17 cellular contexts compared by ENCODE assay signal in genomic region chr10:132229096-132229495, GRCh38. TPM values are rescaled to one million over a fixed set of nuclear protein-coding genes. Genes with fewer than 3 reads are reported as not detected.
DNase-seq lines count a peak whose midpoint lies in the region; ATAC-seq and TF ChIP-seq lines count a peak whose summit lies in the region.
"Had no signal": no experiment of that assay in that cellular context is flagged by ENCODE, and none has a peak within 500 bp of the region (broad histone marks: within the 10 kb centered on the region; RNA-seq: fewer than 3 reads in every experiment).

No MANE protein-coding gene starts in this region.

- in situ Hi-C loops in KBM-7 (cut with MboI; ENCODE audit: low pct_unique_long_range_greater_than_20kb, low sequenced_read_pairs), result no loop called here

- H3K4me3 Mint-ChIP-seq in activated CD4-positive, alpha-beta memory T cell treated with anti-CD3 and anti-CD28 coated beads for 36 hours, result no peak overlapping the region
- no peak overlapping the region for H3K4me3 Mint-ChIP-seq in activated CD4-positive, alpha-beta memory T cell treated with anti-CD3 and anti-CD28 coated beads, Interleukin-2, amount 10 ng/mL, durations not matched to agents 7 days and 5 days
- no peak overlapping the region for H3K4me3 Mint-ChIP-seq in stimulated activated effector memory CD8-positive, alpha-beta T cell treated with anti-CD3 and anti-CD28 coated beads, Interleukin-12 subunit alpha, Interleukin-12 subunit beta, amount 100 ng/mL, for 72 hours

- CTCF ChIA-PET in activated CD4-positive, alpha-beta memory T cell treated with anti-CD3 and anti-CD28 coated beads for 36 hours (lab: Charles Lee), result no interaction called here
- CTCF ChIA-PET in activated CD4-positive, alpha-beta memory T cell treated with anti-CD3 and anti-CD28 coated beads, Interleukin-2, amount 10 ng/mL, durations not matched to agents 7 days and 5 days (lab: Charles Lee), result no interaction called here

- ATAC-seq in stimulated activated effector memory CD8-positive, alpha-beta T cell treated with anti-CD3 and anti-CD28 coated beads, Interleukin-12 subunit alpha, Interleukin-12 subunit beta, amount 100 ng/mL, for 72 hours, result no peak
- ATAC-seq in GM18520 (IDR thresholded peaks at IDR 0.05; ENCODE audit: unreplicated experiment) (no peak), GM21529 (IDR thresholded peaks at IDR 0.05; ENCODE audit: unreplicated experiment) (no peak)

- H3K9me3 Mint-ChIP-seq in activated CD4-positive, alpha-beta memory T cell treated with anti-CD3 and anti-CD28 coated beads for 36 hours, result no peaks in the 10 kb centered on the region
- no peaks in the 10 kb centered on the region for H3K9me3 Mint-ChIP-seq in activated CD4-positive, alpha-beta memory T cell treated with anti-CD3 and anti-CD28 coated beads, Interleukin-2, amount 10 ng/mL, durations not matched to agents 7 days and 5 days
- no peaks in the 10 kb centered on the region for H3K9me3 Mint-ChIP-seq in stimulated activated effector memory CD8-positive, alpha-beta T cell treated with anti-CD3 and anti-CD28 coated beads, Interleukin-12 subunit alpha, Interleukin-12 subunit beta, amount 100 ng/mL, for 72 hours
- H3K9me3 Mint-ChIP-seq: activated T-cell treated with anti-CD3 and anti-CD28 coated beads, Interleukin-2, amount 50 U/mL, for 4 hours; T-helper 1 cell treated with Interleukin-12 subunit alpha and Interleukin-12 subunit beta and Interleukin-4 antibody, amounts not matched to agents 30 μg/mL and 1 μg/mL, for 36 hours had no signal

- H3K27me3 Mint-ChIP-seq in activated CD4-positive, alpha-beta memory T cell treated with anti-CD3 and anti-CD28 coated beads for 36 hours, result no peaks in the 10 kb centered on the region
- H3K27me3 Mint-ChIP-seq in activated CD4-positive, alpha-beta memory T cell treated with anti-CD3 and anti-CD28 coated beads, Interleukin-2, amount 10 ng/mL, durations not matched to agents 7 days and 5 days, result no peaks in the 10 kb centered on the region

- H3K36me3 Mint-ChIP-seq in activated CD4-positive, alpha-beta memory T cell treated with anti-CD3 and anti-CD28 coated beads for 36 hours, result no peaks in the 10 kb centered on the region
- H3K36me3 Mint-ChIP-seq in activated CD4-positive, alpha-beta memory T cell treated with anti-CD3 and anti-CD28 coated beads, Interleukin-2, amount 10 ng/mL, durations not matched to agents 7 days and 5 days (ENCODE audit: low read depth), result no peaks in the 10 kb centered on the region
- H3K36me3 Mint-ChIP-seq in stimulated activated effector memory CD8-positive, alpha-beta T cell treated with anti-CD3 and anti-CD28 coated beads, Interleukin-12 subunit alpha, Interleukin-12 subunit beta, amount 100 ng/mL, for 72 hours, result peaks cover 6% of the 10 kb centered on the region

- intact Hi-C loops in activated CD4-positive, alpha-beta memory T cell treated with anti-CD3 and anti-CD28 coated beads for 36 hours (cut with micrococcal nuclease), result no loop called here

- peak overlapping the region; percentile 8 for H3K27ac Mint-ChIP-seq in activated CD4-positive, alpha-beta memory T cell treated with anti-CD3 and anti-CD28 coated beads for 36 hours
- no peak overlapping the region for H3K27ac Mint-ChIP-seq in activated CD4-positive, alpha-beta memory T cell treated with anti-CD3 and anti-CD28 coated beads, Interleukin-2, amount 10 ng/mL, durations not matched to agents 7 days and 5 days
- H3K27ac Mint-ChIP-seq in stimulated activated effector memory CD8-positive, alpha-beta T cell treated with anti-CD3 and anti-CD28 coated beads, Interleukin-12 subunit alpha, Interleukin-12 subunit beta, amount 100 ng/mL, for 72 hours, result peak overlapping the region; percentile 88

- POLR2A ChIA-PET in activated CD4-positive, alpha-beta memory T cell treated with anti-CD3 and anti-CD28 coated beads for 36 hours (lab: Charles Lee), result no interaction called here
- POLR2A ChIA-PET in activated CD4-positive, alpha-beta memory T cell treated with anti-CD3 and anti-CD28 coated beads, Interleukin-2, amount 10 ng/mL, durations not matched to agents 7 days and 5 days (lab: Charles Lee), result no interaction called here

- no peak for TF ChIP-seq CTCF in fibroblast of mammary gland (conservative IDR thresholded peaks at IDR 0.05; ENCODE audit: control insufficient read depth, insufficient read depth, low read depth, low read length)

- peaks cover 18% of the 10 kb centered on the region for H3K4me1 Mint-ChIP-seq in activated CD4-positive, alpha-beta memory T cell treated with anti-CD3 and anti-CD28 coated beads for 36 hours (ENCODE audit: low read depth)
- H3K4me1 Mint-ChIP-seq in activated CD4-positive, alpha-beta memory T cell treated with anti-CD3 and anti-CD28 coated beads, Interleukin-2, amount 10 ng/mL, durations not matched to agents 7 days and 5 days, result peaks cover 33% of the 10 kb centered on the region
- peaks cover 26% of the 10 kb centered on the region for H3K4me1 Mint-ChIP-seq in stimulated activated effector memory CD8-positive, alpha-beta T cell treated with anti-CD3 and anti-CD28 coated beads, Interleukin-12 subunit alpha, Interleukin-12 subunit beta, amount 100 ng/mL, for 72 hours

- no peak for DNase-seq in activated CD4-positive, alpha-beta memory T cell treated with anti-CD3 and anti-CD28 coated beads for 36 hours
- DNase-seq in activated CD4-positive, alpha-beta memory T cell treated with anti-CD3 and anti-CD28 coated beads, Interleukin-2, amount 10 ng/mL, durations not matched to agents 7 days and 5 days, result no peak
- DNase-seq in EL (peak; percentile 11), fibroblast of mammary gland (ENCODE audit: low read depth) (peak; percentile 5), KBM-7 (no peak)
- DNase-seq in stimulated activated effector memory CD8-positive, alpha-beta T cell treated with anti-CD3 and anti-CD28 coated beads, Interleukin-12 subunit alpha, Interleukin-12 subunit beta, amount 100 ng/mL, for 72 hours (ENCODE audit: low spot score in 2 of 2), result no peak
- DNase-seq: activated T-cell treated with anti-CD3 and anti-CD28 coated beads, Interleukin-2, amount 50 U/mL, for 4 hours; NCI-H526; nucleus accumbens; RPMI8226; WERI-Rb-1 had no signal

- H3K4me3 ChIP-seq in fibroblast of mammary gland (ENCODE audit: control insufficient read depth, low read depth, low read length), result no peak overlapping the region
- H3K4me3 ChIP-seq: HAP-1, lung had no signal

RNA-seq across cellular contexts. Expression of gene DPYSL4, which starts 42.3 kb away (rescaled TPM):
- total RNA-seq in activated CD4-positive, alpha-beta memory T cell treated with anti-CD3 and anti-CD28 coated beads for 36 hours, result 1 to 10 TPM; 7.0 to 7.2 TPM
- 1 to 10 TPM; 5.4 to 6.7 TPM for total RNA-seq in activated CD4-positive, alpha-beta memory T cell treated with anti-CD3 and anti-CD28 coated beads, Interleukin-2, amount 10 ng/mL, durations not matched to agents 7 days and 5 days
- total RNA-seq: ascending aorta had no signal

Comparison
In these comparisons a context has a peak if more than half of its experiments do, and no peak if none do; other contexts are left out.
1. DNase-seq: peak in EL (single experiment) and fibroblast of mammary gland (single experiment); none in activated CD4-positive, alpha-beta memory T cell treated with anti-CD3 and anti-CD28 coated beads for 36 hours (single experiment), activated CD4-positive, alpha-beta memory T cell treated with anti-CD3 and anti-CD28 coated beads, Interleukin-2, amount 10 ng/mL, durations not matched to agents 7 days and 5 days (single experiment), stimulated activated effector memory CD8-positive, alpha-beta T cell treated with anti-CD3 and anti-CD28 coated beads, Interleukin-12 subunit alpha, Interleukin-12 subunit beta, amount 100 ng/mL, for 72 hours (0 of 2) and KBM-7 (single experiment).